17 cellular contexts compared by ENCODE assay signal in the genomic region with DNA sequence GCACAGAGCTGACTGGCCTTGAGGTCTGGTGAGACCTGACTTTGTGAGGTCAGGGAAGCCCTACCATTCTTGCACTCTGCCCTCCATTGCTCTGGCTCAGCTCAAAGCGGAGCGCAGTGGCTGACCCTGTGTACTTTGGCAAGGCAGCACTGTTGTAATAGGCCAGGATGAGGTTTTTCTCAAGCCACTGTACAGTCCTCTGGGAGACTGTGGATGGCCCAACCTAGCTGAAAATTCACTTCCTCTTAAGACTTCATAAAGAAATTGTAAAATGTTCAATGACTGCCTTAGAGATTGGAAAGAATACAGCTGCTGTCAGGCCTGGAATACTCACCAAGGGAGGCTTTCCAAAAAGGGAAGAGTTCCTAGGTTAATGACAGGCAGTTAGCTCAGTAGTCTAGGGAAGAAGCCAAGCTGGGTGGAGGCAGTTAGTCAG.
DNase-seq lines count a peak whose midpoint lies in the region; ATAC-seq and TF ChIP-seq lines count a peak whose summit lies in the region.
"Had no signal": no experiment of that assay in that cellular context is flagged by ENCODE, and none has a peak within 500 bp of the region (broad histone marks: within the 10 kb centered on the region; RNA-seq: fewer than 3 reads in every experiment).

No MANE protein-coding gene starts in this region.

- DNase-seq in AG20443 (ENCODE audit: low spot score) = peak; percentile 13
- peak; percentile 70 for DNase-seq in SKM-1 treated with dmso at 0.1 percent for 144 hours (lab: John Stamatoyannopoulos, UW; ENCODE audit: unreplicated experiment)
- DNase-seq in foreskin fibroblast = peak; percentile 43 to 81
- no peak for DNase-seq in mesothelial cell of epicardium (ENCODE audit: low spot score in 2 of 2, unreplicated experiment in 2 of 2)
- DNase-seq in GM13977 (ENCODE audit: low spot score) = no peak
- DNase-seq in islet precursor cell = no peak
- DNase-seq in T-cell = no peak
- no peak for DNase-seq in Caco-2
- DNase-seq: activated CD4-positive, CD25-positive, alpha-beta regulatory T cell; activated CD8-positive, alpha-beta memory T cell treated with anti-CD3 and anti-CD28 coated beads, Interleukin-2, amount 50 U/mL, for 48 hours; activated naive CD8-positive, alpha-beta T cell treated with anti-CD3 and anti-CD28 coated beads, Interleukin-2, amount 10 ng/mL, durations not matched to agents 7 days and 5 days; COR-L47; dermis blood vessel endothelial cell; mammary epithelial cell; NK-92 treated with Interleukin-12 subunit alpha and Interleukin-12 subunit beta, amount 100 ng/mL, for 24 hours; nucleus accumbens; SK-N-SH had no signal

- H3K36me3 Mint-ChIP-seq in mesothelial cell of epicardium (no peaks in the 10 kb centered on the region), T-cell (no peaks in the 10 kb centered on the region), Caco-2 (ENCODE audit: insufficient read depth, unreplicated experiment) (no peaks in the 10 kb centered on the region)
- H3K36me3 Mint-ChIP-seq: activated naive CD8-positive, alpha-beta T cell treated with anti-CD3 and anti-CD28 coated beads, Interleukin-2, amount 10 ng/mL, durations not matched to agents 7 days and 5 days had no signal

- in situ Hi-C loops in GM13977 (cut with MboI; ENCODE audit: low pct_unique_long_range_greater_than_20kb, low sequenced_read_pairs, unreplicated experiment) = no loop called here

- H3K36me3 ChIP-seq in Caco-2 (ENCODE audit: control insufficient read depth, insufficient read depth, low read length) = no peaks in the 10 kb centered on the region

- H3K27me3 Mint-ChIP-seq in mesothelial cell of epicardium (ENCODE audit: low read depth) = no peaks in the 10 kb centered on the region
- peaks cover 0 to 16% of the 10 kb centered on the region in 2 donors for H3K27me3 Mint-ChIP-seq in T-cell
- H3K27me3 Mint-ChIP-seq in Caco-2 (ENCODE audit: insufficient read depth, unreplicated experiment) = no peaks in the 10 kb centered on the region
- H3K27me3 Mint-ChIP-seq: activated naive CD8-positive, alpha-beta T cell treated with anti-CD3 and anti-CD28 coated beads, Interleukin-2, amount 10 ng/mL, durations not matched to agents 7 days and 5 days had no signal

- ATAC-seq in T-cell (replicated peaks in 1 of 4) = no peak

- H3K4me1 Mint-ChIP-seq in mesothelial cell of epicardium (peaks cover 25% of the 10 kb centered on the region), T-cell (no peaks in the 10 kb centered on the region), Caco-2 (ENCODE audit: low read depth, unreplicated experiment) (no peaks in the 10 kb centered on the region)
- H3K4me1 Mint-ChIP-seq: activated naive CD8-positive, alpha-beta T cell treated with anti-CD3 and anti-CD28 coated beads, Interleukin-2, amount 10 ng/mL, durations not matched to agents 7 days and 5 days had no signal

- H3K9me3 Mint-ChIP-seq in mesothelial cell of epicardium (no peaks in the 10 kb centered on the region), T-cell (no peaks in the 10 kb centered on the region), Caco-2 (ENCODE audit: unreplicated experiment) (no peaks in the 10 kb centered on the region)
- H3K9me3 Mint-ChIP-seq: activated naive CD8-positive, alpha-beta T cell treated with anti-CD3 and anti-CD28 coated beads, Interleukin-2, amount 10 ng/mL, durations not matched to agents 7 days and 5 days had no signal

- H3K4me3 ChIP-seq in foreskin fibroblast (ENCODE audit: low read depth in 1 of 2, low read length in 2 of 2) (no peak overlapping the region), Caco-2 (ENCODE audit: low read depth, low read length) (no peak overlapping the region)

- BruUV-seq in Caco-2 (replicated peaks; lab: Mats Ljungman, UMichigan) = no TSS peak

- H3K9me3 ChIP-seq in Caco-2 = no peaks in the 10 kb centered on the region
- H3K9me3 ChIP-seq: SK-N-SH had no signal

- no peaks in the 10 kb centered on the region for H3K4me1 ChIP-seq in Caco-2

- intact Hi-C loops in Caco-2 (cut with micrococcal nuclease; ENCODE audit: unreplicated experiment) = no loop called here

- H3K27ac Mint-ChIP-seq in mesothelial cell of epicardium = peak overlapping the region; percentile 82
- H3K27ac Mint-ChIP-seq in T-cell = no peak overlapping the region
- H3K27ac Mint-ChIP-seq in Caco-2 (ENCODE audit: unreplicated experiment) = no peak overlapping the region
- H3K27ac Mint-ChIP-seq: activated naive CD8-positive, alpha-beta T cell treated with anti-CD3 and anti-CD28 coated beads, Interleukin-2, amount 10 ng/mL, durations not matched to agents 7 days and 5 days had no signal

- H3K4me3 Mint-ChIP-seq in mesothelial cell of epicardium (no peak overlapping the region), T-cell (no peak overlapping the region), Caco-2 (ENCODE audit: unreplicated experiment) (no peak overlapping the region)
- H3K4me3 Mint-ChIP-seq: activated naive CD8-positive, alpha-beta T cell treated with anti-CD3 and anti-CD28 coated beads, Interleukin-2, amount 10 ng/mL, durations not matched to agents 7 days and 5 days had no signal

- no peak for TF ChIP-seq CTCF in foreskin fibroblast (IDR thresholded peaks at IDR 0.05; ENCODE audit: low read depth, low read length)
- TF ChIP-seq CTCF in mesothelial cell of epicardium (IDR thresholded peaks at IDR 0.05; ENCODE audit: unreplicated experiment) = no peak
- no peak for TF ChIP-seq CTCF in GM13977 (IDR thresholded peaks at IDR 0.05; ENCODE audit: extremely low read depth, insufficient read depth, missing control alignments)
- TF ChIP-seq CTCF in Caco-2 (IDR thresholded peaks at IDR 0.05; ENCODE audit: insufficient read depth in 1 of 2, low read depth in 1 of 2, low read length in 1 of 2, severe bottlenecking in 1 of 2, unreplicated experiment in 1 of 2) = no peak

- POLR2A ChIA-PET in T-cell (lab: Charles Lee) = no interaction called here
- POLR2A ChIA-PET in Caco-2 (lab: Charles Lee) = no interaction called here

- no peaks in the 10 kb centered on the region for H3K27me3 ChIP-seq in Caco-2 (replicated peaks; ENCODE audit: control insufficient read depth, insufficient read depth, low read length)

- CTCF ChIA-PET in T-cell (lab: Charles Lee) = no interaction called here
- CTCF ChIA-PET in Caco-2 (lab: Charles Lee) = no interaction called here

Comparison
In these comparisons a context has a peak if more than half of its experiments do, and no peak if none do; other contexts are left out.
1. DNase-seq: peak in AG20443 (single experiment), SKM-1 treated with dmso at 0.1 percent for 144 hours (single experiment) and foreskin fibroblast (2 of 2); none in mesothelial cell of epicardium (0 of 2), GM13977 (single experiment), islet precursor cell (single experiment), T-cell (0 of 34) and Caco-2 (0 of 2).